In genomic region chr10:101292194-101293006, GRCh38 we compare ENCODE assay signal across 1 cellular context.
TF ChIP-seq lines count a peak whose summit lies in the region.

No MANE protein-coding gene starts in this region.

TF ChIP-seq in HEK293, 187 proteins besides CTCF, POLR2A, EP300 and RAD21 (continued from another document):
- TF ChIP-seq ZNF792 (tag by site-specific recombination; IDR thresholded peaks at IDR 0.05) = 0 out of 2 replicates have a peak, but pooled peaks have one; percentile 36
- TF ChIP-seq ZNF19 (tag by site-specific recombination; IDR thresholded peaks at IDR 0.05; ENCODE audit: low read depth) = no peak
- TF ChIP-seq KLF1 (tag by site-specific recombination; IDR thresholded peaks at IDR 0.05) = no peak; the same call in 1 of the 2 replicates
